Comparison of ENCODE assay signal across 14 cellular contexts in the genomic region with DNA sequence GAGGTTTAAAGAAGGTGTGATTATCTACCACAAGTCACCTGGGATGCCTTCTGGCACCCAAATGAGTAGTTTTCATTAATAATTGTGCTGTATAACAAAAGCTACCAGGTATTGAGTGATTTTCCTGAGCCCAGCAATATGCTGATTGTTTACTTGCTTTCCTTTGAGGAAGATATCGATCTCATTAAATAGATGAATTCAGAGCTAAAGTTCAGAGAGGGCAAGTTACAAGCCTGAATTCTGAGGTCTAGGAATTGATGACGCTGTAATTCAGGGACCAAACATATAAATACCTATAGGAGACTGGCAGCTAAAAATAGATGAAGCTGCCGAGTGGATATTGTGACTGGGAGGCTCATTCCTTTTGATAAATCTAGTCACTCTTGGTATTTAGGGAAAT. TPM values are rescaled to one million over a fixed set of nuclear protein-coding genes. Genes with fewer than 3 reads are reported as not detected.
DNase-seq lines count a peak whose midpoint lies in the region; FAIRE-seq and TF ChIP-seq lines count a peak whose summit lies in the region.
"Had no signal": no experiment of that assay in that cellular context is flagged by ENCODE, and none has a peak within 500 bp of the region (broad histone marks: within the 10 kb centered on the region; RNA-seq: fewer than 3 reads in every experiment).

No MANE protein-coding gene starts in this region.

- H3K9ac ChIP-seq in keratinocyte (ENCODE audit: control insufficient read depth, extremely low read depth, insufficient read depth, low read length), result no peak overlapping the region

- in situ Hi-C loops in SK-MEL-5 (cut with HindIII; ENCODE audit: low pct_unique_long_range_greater_than_20kb, low sequenced_read_pairs), result no loop called here

- no peak for FAIRE-seq in keratinocyte (lab: Jason Lieb, UNC)
- FAIRE-seq: RCC 7860 had no signal

- DNase-seq in COLO829 (ENCODE audit: low spot score), result peak; percentile 27
- DNase-seq in HT1080 (ENCODE audit: low read depth), result peak; percentile 34
- peak; percentile 40 for DNase-seq in SK-MEL-5 (ENCODE audit: low read depth, low spot score)
- no peak for DNase-seq in keratinocyte (ENCODE audit: low read depth, low spot score)
- DNase-seq in tibial artery, result no peak
- DNase-seq in osteocyte (ENCODE audit: extremely low spot score, unreplicated experiment), result no peak
- DNase-seq in sigmoid colon, result no peak
- no peak for DNase-seq in 8988T

- H3K4me1 Mint-ChIP-seq in osteocyte (ENCODE audit: unreplicated experiment), result peaks cover 27% of the 10 kb centered on the region

- H3K36me3 ChIP-seq in keratinocyte (ENCODE audit: control insufficient read depth in 2 of 2, extremely low read depth in 1 of 2, insufficient read depth in 2 of 2, low read length in 2 of 2), result no peaks in the 10 kb centered on the region
- peaks cover 0 to 10% (median under 1%) of the 10 kb centered on the region in 3 donors for H3K36me3 ChIP-seq in tibial artery
- peaks cover 0 to 3% (median 0%) of the 10 kb centered on the region in 4 donors for H3K36me3 ChIP-seq in sigmoid colon

- H3K36me3 Mint-ChIP-seq in osteocyte (ENCODE audit: unreplicated experiment), result peaks cover 15% of the 10 kb centered on the region

- no peaks in the 10 kb centered on the region for H4K20me1 ChIP-seq in keratinocyte (ENCODE audit: control insufficient read depth, extremely low read depth, insufficient read depth, low read length)

- H3K4me3 Mint-ChIP-seq in osteocyte (ENCODE audit: unreplicated experiment), result no peak overlapping the region
- H3K4me3 Mint-ChIP-seq: CD8-positive, alpha-beta memory T cell had no signal

- H3K4me1 ChIP-seq in keratinocyte (ENCODE audit: control insufficient read depth, extremely low read depth, insufficient read depth, low read length) (peaks cover 10% of the 10 kb centered on the region), tibial artery (peaks cover 0 to 22% (median 11%) of the 10 kb centered on the region in 4 donors), sigmoid colon (peaks cover 0 to 31% (median 16%) of the 10 kb centered on the region in 4 donors)

- H3K4me3 ChIP-seq in keratinocyte (ENCODE audit: control insufficient read depth in 2 of 3, extremely low read depth in 1 of 3, insufficient read depth in 2 of 3, low read depth in 1 of 3, low read length in 3 of 3), result no peak overlapping the region
- no peak overlapping the region for H3K4me3 ChIP-seq in tibial artery
- H3K4me3 ChIP-seq in sigmoid colon, result no peak overlapping the region
- H3K4me3 ChIP-seq: HAP-1, smooth muscle cell had no signal

- no peak overlapping the region for H3K4me2 ChIP-seq in keratinocyte (ENCODE audit: control insufficient read depth, extremely low read depth, insufficient read depth, low read depth, low read length)
- H3K4me2 ChIP-seq: smooth muscle cell had no signal

- no peak for TF ChIP-seq POLR2A in sigmoid colon (IDR thresholded peaks at IDR 0.05)

- H3K27me3 ChIP-seq in keratinocyte (ENCODE audit: control insufficient read depth, extremely low read depth, insufficient read depth, low read length) (no peaks in the 10 kb centered on the region), tibial artery (no peaks in the 10 kb centered on the region), sigmoid colon (no peaks in the 10 kb centered on the region)

- H3K27ac Mint-ChIP-seq in osteocyte (ENCODE audit: unreplicated experiment), result no peak overlapping the region
- H3K27ac Mint-ChIP-seq: CD8-positive, alpha-beta memory T cell had no signal

- intact Hi-C loops in tibial artery (cut with DNase I; ENCODE audit: low total_unique reads) (loop anchor here (5.0 to 10.0 kb wide), 2 partner anchors 338 to 364 kb away; no protein-coding TSS in a partner anchor), sigmoid colon (cut with DNase I) (loop anchor here (5.0 kb wide), 4 partner anchors 104 to 559 kb away; a partner anchor contains a TSS)

- TF ChIP-seq EP300 in sigmoid colon (IDR thresholded peaks at IDR 0.05), result no peak

- H3K27ac ChIP-seq in keratinocyte (ENCODE audit: control insufficient read depth, insufficient read depth, low read length), result no peak overlapping the region
- no peak overlapping the region for H3K27ac ChIP-seq in tibial artery
- H3K27ac ChIP-seq in sigmoid colon, result no peak overlapping the region
- H3K27ac ChIP-seq: VCaP had no signal

- 5 to 19% methylated on average over 3 of the region's 3 CpGs for WGBS in sigmoid colon, 2 donors

- H3K9me3 Mint-ChIP-seq in osteocyte (ENCODE audit: unreplicated experiment), result no peaks in the 10 kb centered on the region
- H3K9me3 Mint-ChIP-seq: naive B cell had no signal

- no peaks in the 10 kb centered on the region for H3K27me3 Mint-ChIP-seq in osteocyte (ENCODE audit: unreplicated experiment)
- H3K27me3 Mint-ChIP-seq: CD8-positive, alpha-beta memory T cell; naive B cell had no signal

- H3K9me3 ChIP-seq in keratinocyte (ENCODE audit: control insufficient read depth, low read depth, low read length) (no peaks in the 10 kb centered on the region), tibial artery (no peaks in the 10 kb centered on the region), sigmoid colon (no peaks in the 10 kb centered on the region)
- H3K9me3 ChIP-seq: HAP-1 had no signal

- H3K79me2 ChIP-seq in keratinocyte (ENCODE audit: control insufficient read depth, insufficient read depth, low read length), result peaks cover 33% of the 10 kb centered on the region

- no peaks in the 10 kb centered on the region for H3K9me1 ChIP-seq in keratinocyte (ENCODE audit: control insufficient read depth, extremely low read depth, insufficient read depth, low read length)

- TF ChIP-seq CTCF in keratinocyte (optimal IDR thresholded peaks at IDR 0.05 in 1 of 3, IDR thresholded peaks at IDR 0.05 in 1 of 3, conservative IDR thresholded peaks at IDR 0.05 in 1 of 3; ENCODE audit: extremely low read depth in 1 of 3, insufficient read depth in 2 of 3, low read length in 3 of 3), result no peak
- no peak for TF ChIP-seq CTCF in tibial artery (IDR thresholded peaks at IDR 0.05)
- TF ChIP-seq CTCF in osteocyte (IDR thresholded peaks at IDR 0.05), result no peak
- TF ChIP-seq CTCF in sigmoid colon (IDR thresholded peaks at IDR 0.05), result no peak

- peak overlapping the region; percentile 20 for H2AFZ ChIP-seq in keratinocyte (ENCODE audit: control insufficient read depth, low read length)

- dilution Hi-C loops in keratinocyte (cut with MboI; ENCODE audit: extremely low pct_ligation_motif_present, low sequenced_read_pairs), result no loop called here

RNA-seq across cellular contexts. Expression of a gene that starts 1.1 kb away (rescaled TPM):
- 33.2 and 33.6 TPM in 2 replicates for total RNA-seq in HT1080 (2014; rRNA removed; shearing (Covaris generic))
- 23.2 and 25.8 TPM in 2 replicates for polyA plus RNA-seq in HT1080 (2015; cell fraction: cytosol; rRNA removed)
- 26.4 and 35.3 TPM in 2 replicates for polyA plus RNA-seq in HT1080 (2015; cell fraction: nucleus; rRNA removed)
- total RNA-seq in SK-MEL-5 (2014; rRNA removed; shearing (Covaris generic)), result 47.2 and 65.8 TPM in 2 replicates
- 13.4 and 32.6 TPM in 2 replicates for polyA plus RNA-seq in SK-MEL-5 (2015; cell fraction: cytosol; rRNA removed)
- 22.3 and 43.6 TPM in 2 replicates for polyA plus RNA-seq in SK-MEL-5 (2015; cell fraction: nucleus; rRNA removed)
- 11.2 to 18.4 TPM (median 15.4 TPM) in 3 replicates for polyA plus RNA-seq in keratinocyte
- polyA plus RNA-seq in keratinocyte (2011; ENCODE audit: low read depth), result 7.9 TPM
- polyA plus RNA-seq in keratinocyte (2011; cell fraction: cytosol; rRNA removed), result 7.7 and 12.3 TPM in 2 replicates
- polyA plus RNA-seq in keratinocyte (2011; cell fraction: nucleus; rRNA removed), result 18.0 and 22.2 TPM in 2 replicates
- 7.3 and 12.1 TPM in 2 replicates for polyA plus RNA-seq in keratinocyte (2012; ENCODE audit: low replicate concordance)
- polyA minus RNA-seq in keratinocyte, result 7.1 to 48.2 TPM (median 24.1 TPM) in 3 replicates
- 20.9 TPM for polyA minus RNA-seq in keratinocyte (2011; cell fraction: cytosol; rRNA and poly(A)+ RNA removed)
- 33.1 and 87.5 TPM in 2 replicates for polyA minus RNA-seq in keratinocyte (2011; cell fraction: nucleus; rRNA and poly(A)+ RNA removed)
- total RNA-seq in osteocyte, result 48.9 and 50.5 TPM in 2 replicates
- 100 to 1,000 TPM in 1 of 4 donors, 10 to 100 TPM in 3; 69.2 to 130 (median 73.6) TPM for total RNA-seq in sigmoid colon
- polyA plus RNA-seq in sigmoid colon, result 10 to 100 TPM in 1 of 3 donors, 1 to 10 TPM in 2; 4.2 to 12.0 (median 6.7) TPM

Comparison
In these comparisons a context has a peak if more than half of its experiments do, and no peak if none do; other contexts are left out.
1. DNase-seq: peak in COLO829 (single experiment), HT1080 (single experiment) and SK-MEL-5 (single experiment); none in keratinocyte (single experiment), tibial artery (0 of 2), osteocyte (single experiment), sigmoid colon (single experiment) and 8988T (single experiment).